ENCODE assay signal across 9 cellular contexts in genomic region chr11:55554169-55554568, GRCh38. TPM values are rescaled to one million over a fixed set of nuclear protein-coding genes. Genes with fewer than 3 reads are reported as not detected.
"Had no signal": no experiment of that assay in that cellular context is flagged by ENCODE, and none has a peak within 500 bp of the region (broad histone marks: within the 10 kb centered on the region; RNA-seq: fewer than 3 reads in every experiment).

TSS of gene OR4C15 (plus strand) at chr11:55554469. CDS start at chr11:55554469, 0 bp downstream.

- H3K4me3 Mint-ChIP-seq: IgD-negative memory B cell had no signal

- H3K27ac ChIP-seq: HL-60 had no signal

- DNase-seq: IMR-90, KBM-7, KG1 had no signal

- H3K4me3 ChIP-seq: K562 had no signal

- H3K27me3 Mint-ChIP-seq: IgD-negative memory B cell had no signal

- H3K27ac Mint-ChIP-seq: IgD-negative memory B cell had no signal

- H3K36me3 Mint-ChIP-seq: IgD-negative memory B cell had no signal

RNA-seq across cellular contexts. Expression of gene OR4C15, which starts in this region (rescaled TPM):
- total RNA-seq: HepG2, HT-29, HT1080, IMR-90, K562 had no signal
